8 cellular contexts compared by ENCODE assay signal in genomic region chr19:14440049-14440448, GRCh38. TPM values are rescaled to one million over a fixed set of nuclear protein-coding genes. Genes with fewer than 3 reads are reported as not detected.
A peak's percentile ranks its signal among the peaks of the same experiment; 100 is the strongest.
DNase-seq lines count a peak whose midpoint lies in the region; ATAC-seq and TF ChIP-seq lines count a peak whose summit lies in the region.

No MANE protein-coding gene starts in this region.

- in situ Hi-C loops in HAP-1 (cut with MboI; ENCODE audit: low sequenced_read_pairs), result no loop called here

- intact Hi-C loops in body of pancreas (cut with DNase I) (no loop called here), ovary (cut with DNase I) (no loop called here)

- H3K9me3 ChIP-seq in body of pancreas (no peaks in the 10 kb centered on the region), mucosa of stomach (ENCODE audit: control insufficient read depth, low read length) (no peaks in the 10 kb centered on the region), subcutaneous abdominal adipose tissue (ENCODE audit: control insufficient read depth in 5 of 5, low read length in 5 of 5) (no peaks in the 10 kb centered on the region), ovary (no peaks in the 10 kb centered on the region), HAP-1 (no peaks in the 10 kb centered on the region)

- TF ChIP-seq CTCF in body of pancreas (IDR thresholded peaks at IDR 0.05) (no peak), ovary (IDR thresholded peaks at IDR 0.05) (no peak)

- H3K36me3 ChIP-seq in body of pancreas (replicated peaks in 1 of 2; ENCODE audit: insufficient read depth in 1 of 2, low read depth in 2 of 2) (peaks cover 0 to 27% of the 10 kb centered on the region in 2 donors), mucosa of stomach (ENCODE audit: control insufficient read depth, insufficient read depth, low read length) (peaks cover 16% of the 10 kb centered on the region), subcutaneous abdominal adipose tissue (ENCODE audit: control insufficient read depth in 5 of 5, insufficient read depth in 5 of 5, low read length in 5 of 5) (peaks cover 0 to 40% (median 33%) of the 10 kb centered on the region in 5 donors), ovary (no peaks in the 10 kb centered on the region), HAP-1 (replicated peaks) (peaks cover 43% of the 10 kb centered on the region)

- WGBS in body of pancreas, 2 donors, result 64 to 71% methylated on average over 9 of the region's 9 CpGs
- 59 to 77% (median 72%) methylated on average over 9 of the region's 9 CpGs for WGBS in ovary, 3 donors

- peak overlapping the region in 1 of 4 donors; percentile 37 for H3K27ac ChIP-seq in body of pancreas
- peak overlapping the region; percentile 30 for H3K27ac ChIP-seq in subcutaneous abdominal adipose tissue (ENCODE audit: low read depth, low read length)
- no peak overlapping the region for H3K27ac ChIP-seq in ovary

- DNase-seq in UCSD-AML1 (lab: John Stamatoyannopoulos, UW; ENCODE audit: unreplicated experiment) (peak; percentile 91), body of pancreas (peak in 3 of 4 donors; percentile 39 to 70 (median 45)), ovary (no peak), HAP-1 (ENCODE audit: low spot score in 2 of 2) (no peak)

- ATAC-seq in GM18519 (IDR thresholded peaks at IDR 0.05; ENCODE audit: low FRiP score, unreplicated experiment) (peak; percentile 59), HG03039 (IDR thresholded peaks at IDR 0.05; ENCODE audit: unreplicated experiment) (peak; percentile 65), body of pancreas (no peak)

- no peak overlapping the region for H3K4me3 ChIP-seq in body of pancreas
- H3K4me3 ChIP-seq in mucosa of stomach (ENCODE audit: low read length), result no peak overlapping the region
- H3K4me3 ChIP-seq in subcutaneous abdominal adipose tissue (ENCODE audit: low read depth in 1 of 5, low read length in 5 of 5), result peak overlapping the region in 4 of 5 donors; percentile 32 to 55 (median 37)
- no peak overlapping the region for H3K4me3 ChIP-seq in ovary
- H3K4me3 ChIP-seq in HAP-1, result no peak overlapping the region

- TF ChIP-seq POLR2A in body of pancreas (IDR thresholded peaks at IDR 0.05) (no peak), ovary (IDR thresholded peaks at IDR 0.05) (no peak)

- H3K27me3 ChIP-seq in body of pancreas (no peaks in the 10 kb centered on the region), mucosa of stomach (ENCODE audit: control insufficient read depth, insufficient read depth, low read length) (no peaks in the 10 kb centered on the region), subcutaneous abdominal adipose tissue (ENCODE audit: control insufficient read depth in 5 of 5, insufficient read depth in 4 of 5, low read length in 5 of 5) (no peaks in the 10 kb centered on the region), ovary (no peaks in the 10 kb centered on the region), HAP-1 (ENCODE audit: low read depth) (no peaks in the 10 kb centered on the region)

- H3K4me1 ChIP-seq in body of pancreas (peaks cover 3% of the 10 kb centered on the region), mucosa of stomach (ENCODE audit: control insufficient read depth, insufficient read depth, low read length) (peaks cover 15% of the 10 kb centered on the region), subcutaneous abdominal adipose tissue (ENCODE audit: control insufficient read depth in 5 of 5, insufficient read depth in 5 of 5, low read length in 5 of 5) (peaks cover 3 to 44% (median 32%) of the 10 kb centered on the region in 5 donors), ovary (ENCODE audit: insufficient read depth) (peaks cover 2% of the 10 kb centered on the region), HAP-1 (peaks cover under 1% of the 10 kb centered on the region; the same call in 1 of the 2 replicates)

- no peak for TF ChIP-seq EP300 in ovary (IDR thresholded peaks at IDR 0.05)

- H3K9ac ChIP-seq in mucosa of stomach (ENCODE audit: low read length) (peak overlapping the region; percentile 50), subcutaneous abdominal adipose tissue (ENCODE audit: low read length in 5 of 5) (peak overlapping the region in 4 of 5 donors; percentile 7 to 57 (median 44))

RNA-seq across cellular contexts. Expression of gene PKN1, which starts 6.9 kb away (rescaled TPM):
- 10 to 100 TPM; 82.5 to 83.4 TPM for total RNA-seq in body of pancreas
- total RNA-seq in ovary, result 100 to 1,000 TPM in 1 of 7 donors, 10 to 100 TPM in 6; 42.3 to 128 (median 76.6) TPM
- 10 to 100 TPM; 16.6 to 53.9 TPM for polyA plus RNA-seq in ovary

RNA-seq across cellular contexts. Expression of gene DDX39A, which starts 20.9 kb away (rescaled TPM):
- total RNA-seq in body of pancreas, result 10 to 100 TPM; 32.4 to 86.7 TPM
- 10 to 100 TPM; 23.8 to 48.4 (median 31.8) TPM for total RNA-seq in ovary
- 10 to 100 TPM in 1 of 2 donors, 1 to 10 TPM in 1; 7.9 to 42.5 TPM for polyA plus RNA-seq in ovary

RNA-seq across cellular contexts. Expression of gene PTGER1, which starts 35.1 kb away (rescaled TPM):
- total RNA-seq in body of pancreas (1 to 10 TPM in 1 of 2 donors, not detected in 1; 3.6 TPM), ovary (under 1 TPM in 3 of 7 donors, not detected in 4; 0.18 to 0.92 (median 0.32) TPM)
- polyA plus RNA-seq in ovary, result not detected

RNA-seq across cellular contexts. Expression of gene GIPC1, which starts 55.9 kb away (rescaled TPM):
- total RNA-seq in body of pancreas (100 to 1,000 TPM in 1 of 2 donors, 10 to 100 TPM in 1; 34.5 to 120 TPM), ovary (10 to 100 TPM; 33.7 to 64.5 (median 41.8) TPM)
- polyA plus RNA-seq in ovary, result 10 to 100 TPM; 14.7 to 40.9 TPM

RNA-seq across cellular contexts. Expression of gene ADGRE5, which starts 58.8 kb away (rescaled TPM):
- total RNA-seq in body of pancreas (10 to 100 TPM; 11.5 to 24.6 TPM), ovary (10 to 100 TPM in 5 of 7 donors, 1 to 10 TPM in 2; 5.0 to 41.6 (median 25.6) TPM)
- 10 to 100 TPM in 1 of 2 donors, 1 to 10 TPM in 1; 8.3 to 26.3 TPM for polyA plus RNA-seq in ovary

Comparison
In these comparisons a context has a peak if more than half of its experiments do, and no peak if none do; other contexts are left out.
1. DNase-seq: peak in UCSD-AML1 (single experiment) and body of pancreas (3 of 4); none in ovary (0 of 5) and HAP-1 (0 of 2).
2. H3K4me3 ChIP-seq: peak in subcutaneous abdominal adipose tissue (4 of 5); none in body of pancreas (0 of 2), mucosa of stomach (single experiment), ovary (single experiment) and HAP-1 (single experiment).